In the genomic region with DNA sequence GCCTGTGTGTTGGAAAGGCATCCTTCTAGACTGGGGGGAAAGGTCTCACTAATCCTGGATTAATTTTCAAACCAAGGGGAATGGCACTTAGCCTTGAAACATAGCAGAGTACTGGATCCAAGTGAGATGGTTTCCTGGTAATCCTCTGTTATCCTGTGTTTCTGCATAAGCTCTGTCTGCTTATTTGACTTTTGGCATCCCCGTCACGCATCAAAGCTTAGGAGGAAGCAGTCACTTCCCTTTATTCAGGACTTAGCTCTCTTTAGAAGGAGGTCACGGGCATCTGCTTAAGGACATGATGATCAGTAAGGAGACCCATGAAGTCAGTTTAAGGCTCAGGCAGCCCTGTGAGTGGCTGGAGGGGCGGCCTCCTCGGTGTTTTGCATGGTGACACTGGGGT, we compare ENCODE assay signal across 11 cellular contexts. TPM values are rescaled to one million over a fixed set of nuclear protein-coding genes. Genes with fewer than 3 reads are reported as not detected.
A peak's percentile ranks its signal among the peaks of the same experiment; 100 is the strongest.
DNase-seq lines count a peak whose midpoint lies in the region; TF ChIP-seq lines count a peak whose summit lies in the region.
"Had no signal": no experiment of that assay in that cellular context is flagged by ENCODE, and none has a peak within 500 bp of the region (broad histone marks: within the 10 kb centered on the region; RNA-seq: fewer than 3 reads in every experiment).

No MANE protein-coding gene starts in this region.

- H3K23ac ChIP-seq in neuronal stem cell (ENCODE audit: low read depth, low read length, poor library complexity): no peak overlapping the region

- TF ChIP-seq EP300 in esophagus muscularis mucosa (IDR thresholded peaks at IDR 0.05): peak; percentile 23
- no peak for TF ChIP-seq EP300 in ovary (IDR thresholded peaks at IDR 0.05)

- H3K14ac ChIP-seq in neuronal stem cell (ENCODE audit: low read length): no peak overlapping the region

- H3K27me3 ChIP-seq in OCI-LY3 (ENCODE audit: low read depth, low read length) (no peaks in the 10 kb centered on the region), esophagus muscularis mucosa (no peaks in the 10 kb centered on the region), neuronal stem cell (ENCODE audit: control insufficient read depth in 3 of 3, insufficient read depth in 3 of 3, low read depth in 1 of 3, low read length in 3 of 3) (peaks cover 0 to 20% (median 0%) of the 10 kb centered on the region in 3 experiments), ovary (no peaks in the 10 kb centered on the region)
- H3K27me3 ChIP-seq: neutrophil, Peyer's patch had no signal

- H3K79me1 ChIP-seq in neuronal stem cell (ENCODE audit: low read depth, low read length): no peaks in the 10 kb centered on the region

- DNase-seq in Ammon's horn (ENCODE audit: low spot score) (peak; percentile 67), esophagus muscularis mucosa (ENCODE audit: extremely low spot score) (no peak), neuronal stem cell (ENCODE audit: low spot score) (no peak), NCI-H69 (lab: John Stamatoyannopoulos, UW) (no peak), ovary (no peak), NCI-H2081 (lab: John Stamatoyannopoulos, UW) (no peak), amniotic stem cell (lab: John Stamatoyannopoulos, UW) (no peak)
- DNase-seq: activated CD4-positive, alpha-beta T cell treated with anti-CD3 and anti-CD28 coated beads, Interleukin-2, amount 50 U/mL, for 1 hour had no signal

- no peak for TF ChIP-seq CTCF in OCI-LY3 (IDR thresholded peaks at IDR 0.05; ENCODE audit: low read depth, low read length)
- no peak for TF ChIP-seq CTCF in esophagus muscularis mucosa (IDR thresholded peaks at IDR 0.05)
- no peak for TF ChIP-seq CTCF in ovary (IDR thresholded peaks at IDR 0.05)

- H3K9ac ChIP-seq in OCI-LY3 (ENCODE audit: low read length): no peak overlapping the region
- H3K9ac ChIP-seq in neuronal stem cell (ENCODE audit: low read depth, low read length, poor library complexity): no peak overlapping the region

- H3K27ac ChIP-seq in OCI-LY3 (ENCODE audit: low read length): no peak overlapping the region
- peak overlapping the region; percentile 85 to 92 (median 90) for H3K27ac ChIP-seq in esophagus muscularis mucosa (replicated peaks in 1 of 4)
- no peak overlapping the region for H3K27ac ChIP-seq in neuronal stem cell (replicated peaks; ENCODE audit: low read length)
- H3K27ac ChIP-seq in ovary: no peak overlapping the region
- H3K27ac ChIP-seq: neutrophil had no signal

- peaks cover 11% of the 10 kb centered on the region for H3K4me1 ChIP-seq in OCI-LY3 (ENCODE audit: low read length)
- H3K4me1 ChIP-seq in esophagus muscularis mucosa: peaks cover 77 to 100% (median 99%) of the 10 kb centered on the region in 4 donors
- peaks cover 0 to 2% of the 10 kb centered on the region in 2 donors for H3K4me1 ChIP-seq in neuronal stem cell (ENCODE audit: control insufficient read depth in 2 of 2, insufficient read depth in 1 of 2, low read depth in 1 of 2, low read length in 2 of 2)
- H3K4me1 ChIP-seq in ovary (ENCODE audit: insufficient read depth): peaks cover 2% of the 10 kb centered on the region

- no peak overlapping the region for H2BK15ac ChIP-seq in neuronal stem cell (ENCODE audit: low read length)

- H3K4me2 ChIP-seq in OCI-LY3 (ENCODE audit: low read length) (peak overlapping the region; percentile 22), neuronal stem cell (ENCODE audit: insufficient read depth, low read length, poor library complexity, severe bottlenecking) (no peak overlapping the region)

- no peaks in the 10 kb centered on the region for H4K20me1 ChIP-seq in OCI-LY3 (ENCODE audit: insufficient read depth, low read length)

- H3K4me3 ChIP-seq in OCI-LY3 (ENCODE audit: low read length): no peak overlapping the region
- no peak overlapping the region for H3K4me3 ChIP-seq in esophagus muscularis mucosa
- H3K4me3 ChIP-seq in neuronal stem cell (ENCODE audit: low read length in 2 of 2): no peak overlapping the region
- no peak overlapping the region for H3K4me3 ChIP-seq in ovary
- H3K4me3 ChIP-seq: Peyer's patch had no signal

- H2BK120ac ChIP-seq in neuronal stem cell (ENCODE audit: low read depth, low read length): no peak overlapping the region

- H3K36me3 ChIP-seq in OCI-LY3 (replicated peaks; ENCODE audit: low read depth, low read length) (no peaks in the 10 kb centered on the region), esophagus muscularis mucosa (peaks cover 0 to 7% (median 3%) of the 10 kb centered on the region in 4 donors), neuronal stem cell (replicated peaks in 1 of 2; ENCODE audit: control insufficient read depth in 2 of 2, insufficient read depth in 2 of 2, low read length in 2 of 2) (no peaks in the 10 kb centered on the region), ovary (no peaks in the 10 kb centered on the region)
- H3K36me3 ChIP-seq: neutrophil had no signal

- H2AK5ac ChIP-seq in neuronal stem cell (ENCODE audit: low read depth, low read length): no peak overlapping the region

- WGBS in esophagus muscularis mucosa: 47% methylated on average over 5 of the region's 5 CpGs
- WGBS in neuronal stem cell (ENCODE audit: extremely low coverage in 2 of 2, insufficient read length in 2 of 2, insufficient replicate concordance in 1 of 2), 2 donors: no CpG with 5 or more reads among the region's 5 CpGs
- 84 to 88% (median 86%) methylated on average over 5 of the region's 5 CpGs for WGBS in ovary, 3 donors

- no peak overlapping the region for H2BK5ac ChIP-seq in neuronal stem cell (ENCODE audit: low read length)

- H4K8ac ChIP-seq in neuronal stem cell (ENCODE audit: low read depth, low read length): no peak overlapping the region

- H4K91ac ChIP-seq in neuronal stem cell (ENCODE audit: low read depth, low read length, poor library complexity): no peak overlapping the region

- H2AFZ ChIP-seq in OCI-LY3 (ENCODE audit: low read depth, low read length) (no peak overlapping the region), neuronal stem cell (ENCODE audit: low read length) (no peak overlapping the region)

- no peaks in the 10 kb centered on the region for H3K79me2 ChIP-seq in OCI-LY3 (ENCODE audit: low read length)

- intact Hi-C loops in esophagus muscularis mucosa (cut with DNase I): no loop called here
- intact Hi-C loops in ovary (cut with DNase I): no loop called here

- no peaks in the 10 kb centered on the region for H3K9me3 ChIP-seq in OCI-LY3 (ENCODE audit: insufficient read depth, low read length)
- no peaks in the 10 kb centered on the region for H3K9me3 ChIP-seq in esophagus muscularis mucosa
- no peaks in the 10 kb centered on the region for H3K9me3 ChIP-seq in neuronal stem cell (replicated peaks in 1 of 2; ENCODE audit: control insufficient read depth in 2 of 2, insufficient read depth in 1 of 2, low read depth in 1 of 2, low read length in 2 of 2)
- no peaks in the 10 kb centered on the region for H3K9me3 ChIP-seq in ovary
- H3K9me3 ChIP-seq: neutrophil, Peyer's patch had no signal

- H3K4ac ChIP-seq in neuronal stem cell (ENCODE audit: low read length): no peak overlapping the region

- TF ChIP-seq POLR2A in esophagus muscularis mucosa (IDR thresholded peaks at IDR 0.05; ENCODE audit: low read depth): no peak
- no peak for TF ChIP-seq POLR2A in ovary (IDR thresholded peaks at IDR 0.05)

- no peak overlapping the region for H2BK12ac ChIP-seq in neuronal stem cell (ENCODE audit: low read length)

- H3K18ac ChIP-seq in neuronal stem cell (ENCODE audit: low read length): peak overlapping the region; percentile 17

RNA-seq across cellular contexts. Expression of a gene that starts 30.0 kb away (rescaled TPM):
- total RNA-seq in esophagus muscularis mucosa (10 to 100 TPM; 40.3 to 59.4 (median 53.5) TPM), ovary (10 to 100 TPM in 3 of 7 donors, 1 to 10 TPM in 4; 2.8 to 13.7 (median 5.6) TPM)
- 10.5 TPM for polyA plus RNA-seq in neuronal stem cell (2013, experiment 1 of 2)
- 10.6 TPM for polyA plus RNA-seq in neuronal stem cell (2013, experiment 2 of 2)
- polyA plus RNA-seq in ovary: 10 to 100 TPM in 1 of 2 donors, 1 to 10 TPM in 1; 5.1 to 13.7 TPM

Comparison
In these comparisons a context has a peak if more than half of its experiments do, and no peak if none do; other contexts are left out.
1. H3K27ac ChIP-seq: peak in esophagus muscularis mucosa (4 of 4); none in OCI-LY3 (single experiment), neuronal stem cell (single experiment) and ovary (0 of 2).